ENCODE assay signal across 7 cellular contexts in the genomic region with DNA sequence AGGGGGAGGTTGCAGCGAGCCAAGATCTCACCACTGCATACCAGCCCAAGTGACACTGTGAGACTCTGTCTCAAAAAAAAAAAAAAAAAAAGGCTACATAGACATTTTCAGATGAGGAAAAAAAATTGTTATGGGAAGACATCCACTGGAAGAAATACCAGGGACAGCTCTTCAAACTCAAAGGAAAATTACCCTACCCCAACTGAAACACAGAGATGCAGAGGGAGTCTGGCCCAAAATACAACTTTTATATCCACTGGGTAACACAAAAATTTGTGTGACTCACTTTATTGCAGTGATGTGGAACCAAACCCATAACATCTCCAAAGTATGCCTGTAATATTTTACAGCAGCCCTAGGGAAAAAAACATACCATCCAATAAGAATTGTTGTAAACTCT. TPM values are rescaled to one million over a fixed set of nuclear protein-coding genes. Genes with fewer than 3 reads are reported as not detected.
DNase-seq lines count a peak whose midpoint lies in the region; ATAC-seq and TF ChIP-seq lines count a peak whose summit lies in the region.
"Not testable (repeated sequence)": the region's sequence is repeated elsewhere in the genome, so short reads cannot be mapped to it uniquely, and the experiment has no call there.

No MANE protein-coding gene starts in this region.

- ATAC-seq in activated T-cell treated with anti-CD3 and anti-CD28 coated beads, Interleukin-2, amount 50 U/mL, for 72 hours (replicated peaks in 1 of 2); psoas muscle: not testable (repeated sequence)

- H3K27ac ChIP-seq in BLaER1 treated with 17β-estradiol and CSF1 and Interleukin-3, amounts not matched to agents 10 nM and 100 nM = not testable (repeated sequence)
- H3K27ac ChIP-seq in psoas muscle = peak overlapping the region; percentile 68

- H3F3A ChIP-seq in Loucy (ENCODE audit: low read depth) = not testable (repeated sequence)

- not testable (repeated sequence) for H3K4me3 ChIP-seq in BLaER1 treated with 17β-estradiol and CSF1 and Interleukin-3, amounts not matched to agents 10 nM and 100 nM; Loucy (ENCODE audit: low read length, poor library complexity, severe bottlenecking); psoas muscle

- intact Hi-C loops in psoas muscle (cut with DNase I) = not testable (repeated sequence)

- not testable (repeated sequence) for TF ChIP-seq CTCF in Loucy (conservative IDR thresholded peaks at IDR 0.05; ENCODE audit: low read length); psoas muscle (IDR thresholded peaks at IDR 0.05)

- DNase-seq in GM03348 (ENCODE audit: low spot score) = peak; percentile 5
- not testable (repeated sequence) for DNase-seq in activated T-cell treated with anti-CD3 and anti-CD28 coated beads, Interleukin-2, amount 50 U/mL, for 72 hours; immature natural killer cell; psoas muscle
- DNase-seq in dedifferentiated amniotic fluid mesenchymal stem cell (ENCODE audit: extremely low spot score) = peak; percentile 43

- H3K27me3 Mint-ChIP-seq in activated T-cell treated with anti-CD3 and anti-CD28 coated beads, Interleukin-2, amount 50 U/mL, for 72 hours (ENCODE audit: low read depth); immature natural killer cell (ENCODE audit: low read depth in 3 of 3): not testable (repeated sequence)

- H3K4me2 ChIP-seq in BLaER1 treated with 17β-estradiol and CSF1 and Interleukin-3, amounts not matched to agents 10 nM and 100 nM = peak overlapping the region in 8 of 11 experiments; percentile 10 to 94 (median 33); a peak in 11 of 22 replicates
- H3K4me2 ChIP-seq in Loucy (ENCODE audit: low read depth, low read length, poor library complexity, severe bottlenecking) = peak overlapping the region; percentile 78

- H3K27ac Mint-ChIP-seq in activated T-cell treated with anti-CD3 and anti-CD28 coated beads, Interleukin-2, amount 50 U/mL, for 72 hours = peak overlapping the region; percentile 47
- peak overlapping the region in 5 of 6 donors; percentile 35 to 97 (median 58) for H3K27ac Mint-ChIP-seq in immature natural killer cell

- H3K9ac ChIP-seq in BLaER1 treated with 17β-estradiol and CSF1 and Interleukin-3, amounts not matched to agents 10 nM and 100 nM; Loucy (ENCODE audit: low read depth, low read length, poor library complexity, severe bottlenecking): not testable (repeated sequence)

- H3K36me3 Mint-ChIP-seq in activated T-cell treated with anti-CD3 and anti-CD28 coated beads, Interleukin-2, amount 50 U/mL, for 72 hours (ENCODE audit: insufficient read depth in 2 of 2) = peaks cover 4 to 11% of the 10 kb centered on the region in 2 donors
- not testable (repeated sequence) for H3K36me3 Mint-ChIP-seq in immature natural killer cell

- not testable (repeated sequence) for H3K27me3 ChIP-seq in BLaER1 treated with 17β-estradiol and CSF1 and Interleukin-3, amounts not matched to agents 10 nM and 100 nM; Loucy (ENCODE audit: insufficient read depth, low read length, poor library complexity, severe bottlenecking); psoas muscle (ENCODE audit: insufficient read depth in 3 of 3, low read length in 2 of 3)

- H3K36me3 ChIP-seq in BLaER1 treated with 17β-estradiol and CSF1 and Interleukin-3, amounts not matched to agents 10 nM and 100 nM = peaks cover 25 to 42% (median 35%) of the 10 kb centered on the region in 11 experiments
- not testable (repeated sequence) for H3K36me3 ChIP-seq in Loucy (ENCODE audit: insufficient read depth, low read length)
- H3K36me3 ChIP-seq in psoas muscle (ENCODE audit: insufficient read depth in 1 of 2, low read depth in 1 of 2) = peaks cover 4 to 14% of the 10 kb centered on the region in 2 donors

- not testable (repeated sequence) for H3K4me3 Mint-ChIP-seq in activated T-cell treated with anti-CD3 and anti-CD28 coated beads, Interleukin-2, amount 50 U/mL, for 72 hours; immature natural killer cell

- not testable (repeated sequence) for H3K9me3 Mint-ChIP-seq in activated T-cell treated with anti-CD3 and anti-CD28 coated beads, Interleukin-2, amount 50 U/mL, for 72 hours; immature natural killer cell

- not testable (repeated sequence) for H2AFZ ChIP-seq in Loucy (ENCODE audit: low read length)

- H3K79me2 ChIP-seq in Loucy (ENCODE audit: insufficient read depth, low read length) = peaks cover 96% of the 10 kb centered on the region

- peaks cover 45 to 84% (median 58%) of the 10 kb centered on the region in 10 experiments for H3K4me1 ChIP-seq in BLaER1 treated with 17β-estradiol and CSF1 and Interleukin-3, amounts not matched to agents 10 nM and 100 nM
- H3K4me1 ChIP-seq in Loucy (ENCODE audit: insufficient read depth, low read length, poor library complexity, severe bottlenecking) = peaks cover 40% of the 10 kb centered on the region
- H3K4me1 ChIP-seq in psoas muscle = peaks cover 62% of the 10 kb centered on the region

- peaks cover 64% of the 10 kb centered on the region for H3K4me1 Mint-ChIP-seq in activated T-cell treated with anti-CD3 and anti-CD28 coated beads, Interleukin-2, amount 50 U/mL, for 72 hours (ENCODE audit: low read depth)
- H3K4me1 Mint-ChIP-seq in immature natural killer cell = peaks cover 64 to 76% of the 10 kb centered on the region in 2 donors

- H3K9me3 ChIP-seq in BLaER1 treated with 17β-estradiol and CSF1 and Interleukin-3, amounts not matched to agents 10 nM and 100 nM (replicated peaks in 1 of 11); Loucy (ENCODE audit: insufficient read depth, low read depth, low read length); psoas muscle: not testable (repeated sequence)

- peaks cover 70 to 89% (median 86%) of the 10 kb centered on the region in 11 experiments for H4K20me1 ChIP-seq in BLaER1 treated with 17β-estradiol and CSF1 and Interleukin-3, amounts not matched to agents 10 nM and 100 nM
- H4K20me1 ChIP-seq in Loucy (ENCODE audit: insufficient read depth, low read length, poor library complexity, severe bottlenecking) = peaks cover 63% of the 10 kb centered on the region

- H3K9me2 ChIP-seq in Loucy (replicated peaks; ENCODE audit: low read depth, low read length) = not testable (repeated sequence)

- WGBS in psoas muscle, 3 donors = 80 to 95% (median 87%) methylated on average over 1 of the region's 1 CpG

RNA-seq across cellular contexts. Expression of gene KCTD7, which starts 40.5 kb away (rescaled TPM):
- 10 to 100 TPM; 12.2 to 14.9 TPM for total RNA-seq in activated T-cell treated with anti-CD3 and anti-CD28 coated beads, Interleukin-2, amount 50 U/mL, for 72 hours
- 10 to 100 TPM in 1 of 3 donors, 1 to 10 TPM in 2; 4.4 to 20.7 (median 7.5) TPM for polyA plus RNA-seq in immature natural killer cell
- 1 to 10 TPM; 2.6 to 7.8 (median 4.0) TPM for total RNA-seq in psoas muscle
- 1 to 10 TPM; 2.2 to 9.8 (median 8.4) TPM for polyA plus RNA-seq in psoas muscle
